Comparison of ENCODE assay signal across 1 cellular context in the genomic region with DNA sequence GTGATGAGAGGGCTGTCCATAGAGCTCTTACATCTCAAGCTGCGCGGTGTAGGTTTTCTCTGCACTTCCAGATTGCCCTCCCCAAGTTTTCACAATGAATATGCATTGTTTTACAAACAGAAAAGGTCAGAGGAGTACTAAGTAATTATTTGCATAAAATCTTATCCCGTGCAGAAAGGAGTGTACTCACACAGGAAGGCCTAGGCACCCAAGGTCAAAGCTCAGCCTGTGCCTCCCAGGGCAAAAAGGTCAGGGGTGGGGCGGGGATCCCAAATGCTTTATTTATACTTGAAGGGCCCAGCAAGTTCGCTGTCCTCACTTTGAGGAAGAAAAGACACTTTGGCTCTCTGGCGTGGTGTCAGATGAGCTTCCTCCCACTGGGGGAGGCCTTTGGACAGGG.
TF ChIP-seq lines count a peak whose summit lies in the region.

No MANE protein-coding gene starts in this region.

TF ChIP-seq in HepG2, 621 proteins besides CTCF, POLR2A, EP300 and RAD21 (continued from another document and continues in another):
- TF ChIP-seq BCLAF1 (IDR thresholded peaks at IDR 0.05) (no peak), KLF6 (CRISPR knock-in tag; IDR thresholded peaks at IDR 0.05) (no peak), ESRRA (CRISPR knock-in tag; IDR thresholded peaks at IDR 0.05; ENCODE audit: low read depth) (peak; percentile 80; the same call in 1 of the 2 replicates), ZBTB3 (CRISPR knock-in tag; IDR thresholded peaks at IDR 0.05; ENCODE audit: borderline replicate concordance, low read depth) (no peak), EHMT2 (IDR thresholded peaks at IDR 0.05; ENCODE audit: borderline replicate concordance, low read depth, low read length) (no peak), SNAPC5 (CRISPR knock-in tag; IDR thresholded peaks at IDR 0.05; ENCODE audit: borderline replicate concordance) (no peak), ZUFSP (CRISPR knock-in tag; IDR thresholded peaks at IDR 0.05; ENCODE audit: borderline replicate concordance) (no peak), SOX6 (IDR thresholded peaks at IDR 0.05) (no peak), SOX6 (CRISPR knock-in tag; IDR thresholded peaks at IDR 0.05) (peak; percentile 97), ZNF761 (CRISPR knock-in tag; conservative IDR thresholded peaks at IDR 0.05) (no peak), ZNF772 (CRISPR knock-in tag; IDR thresholded peaks at IDR 0.05) (no peak), IRF1 (CRISPR knock-in tag; IDR thresholded peaks at IDR 0.05; ENCODE audit: low read depth) (no peak), ZNF441 (CRISPR knock-in tag; IDR thresholded peaks at IDR 0.05; ENCODE audit: borderline replicate concordance) (no peak), MIXL1 (CRISPR knock-in tag; IDR thresholded peaks at IDR 0.05) (peak; percentile 32; the same call in 1 of the 2 replicates), ZNF704 (CRISPR knock-in tag; IDR thresholded peaks at IDR 0.05; ENCODE audit: borderline replicate concordance) (no peak), FOXO1 (CRISPR knock-in tag; IDR thresholded peaks at IDR 0.05) (peak; percentile 56; the same call in 1 of the 2 replicates), MLXIP (CRISPR knock-in tag; IDR thresholded peaks at IDR 0.05; ENCODE audit: borderline replicate concordance) (no peak)
- TF ChIP-seq, protein P1, sequence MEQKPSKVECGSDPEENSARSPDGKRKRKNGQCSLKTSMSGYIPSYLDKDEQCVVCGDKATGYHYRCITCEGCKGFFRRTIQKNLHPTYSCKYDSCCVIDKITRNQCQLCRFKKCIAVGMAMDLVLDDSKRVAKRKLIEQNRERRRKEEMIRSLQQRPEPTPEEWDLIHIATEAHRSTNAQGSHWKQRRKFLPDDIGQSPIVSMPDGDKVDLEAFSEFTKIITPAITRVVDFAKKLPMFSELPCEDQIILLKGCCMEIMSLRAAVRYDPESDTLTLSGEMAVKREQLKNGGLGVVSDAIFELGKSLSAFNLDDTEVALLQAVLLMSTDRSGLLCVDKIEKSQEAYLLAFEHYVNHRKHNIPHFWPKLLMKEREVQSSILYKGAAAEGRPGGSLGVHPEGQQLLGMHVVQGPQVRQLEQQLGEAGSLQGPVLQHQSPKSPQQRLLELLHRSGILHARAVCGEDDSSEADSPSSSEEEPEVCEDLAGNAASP (CRISPR knock-in tag; IDR thresholded peaks at IDR 0.05; ENCODE audit: borderline replicate concordance): peak; percentile 87
- TF ChIP-seq, protein P2, sequence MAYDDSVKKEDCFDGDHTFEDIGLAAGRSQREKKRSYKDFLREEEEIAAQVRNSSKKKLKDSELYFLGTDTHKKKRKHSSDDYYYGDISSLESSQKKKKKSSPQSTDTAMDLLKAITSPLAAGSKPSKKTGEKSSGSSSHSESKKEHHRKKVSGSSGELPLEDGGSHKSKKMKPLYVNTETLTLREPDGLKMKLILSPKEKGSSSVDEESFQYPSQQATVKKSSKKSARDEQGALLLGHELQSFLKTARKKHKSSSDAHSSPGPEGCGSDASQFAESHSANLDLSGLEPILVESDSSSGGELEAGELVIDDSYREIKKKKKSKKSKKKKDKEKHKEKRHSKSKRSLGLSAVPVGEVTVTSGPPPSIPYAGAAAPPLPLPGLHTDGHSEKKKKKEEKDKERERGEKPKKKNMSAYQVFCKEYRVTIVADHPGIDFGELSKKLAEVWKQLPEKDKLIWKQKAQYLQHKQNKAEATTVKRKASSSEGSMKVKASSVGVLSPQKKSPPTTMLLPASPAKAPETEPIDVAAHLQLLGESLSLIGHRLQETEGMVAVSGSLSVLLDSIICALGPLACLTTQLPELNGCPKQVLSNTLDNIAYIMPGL (CRISPR knock-in tag; IDR thresholded peaks at IDR 0.05; ENCODE audit: borderline replicate concordance in 1 of 2, low read depth in 1 of 2): no peak
- TF ChIP-seq, protein P3, sequence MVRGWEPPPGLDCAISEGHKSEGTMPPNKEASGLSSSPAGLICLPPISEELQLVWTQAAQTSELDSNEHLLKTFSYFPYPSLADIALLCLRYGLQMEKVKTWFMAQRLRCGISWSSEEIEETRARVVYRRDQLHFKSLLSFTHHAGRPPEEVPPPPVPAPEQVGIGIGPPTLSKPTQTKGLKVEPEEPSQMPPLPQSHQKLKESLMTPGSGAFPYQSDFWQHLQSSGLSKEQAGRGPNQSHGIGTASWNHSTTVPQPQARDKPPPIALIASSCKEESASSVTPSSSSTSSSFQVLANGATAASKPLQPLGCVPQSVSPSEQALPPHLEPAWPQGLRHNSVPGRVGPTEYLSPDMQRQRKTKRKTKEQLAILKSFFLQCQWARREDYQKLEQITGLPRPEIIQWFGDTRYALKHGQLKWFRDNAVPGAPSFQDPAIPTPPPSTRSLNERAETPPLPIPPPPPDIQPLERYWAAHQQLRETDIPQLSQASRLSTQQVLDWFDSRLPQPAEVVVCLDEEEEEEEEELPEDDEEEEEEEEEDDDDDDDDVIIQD (CRISPR knock-in tag; IDR thresholded peaks at IDR 0.05; ENCODE audit: low read depth): no peak
- TF ChIP-seq, protein P4, sequence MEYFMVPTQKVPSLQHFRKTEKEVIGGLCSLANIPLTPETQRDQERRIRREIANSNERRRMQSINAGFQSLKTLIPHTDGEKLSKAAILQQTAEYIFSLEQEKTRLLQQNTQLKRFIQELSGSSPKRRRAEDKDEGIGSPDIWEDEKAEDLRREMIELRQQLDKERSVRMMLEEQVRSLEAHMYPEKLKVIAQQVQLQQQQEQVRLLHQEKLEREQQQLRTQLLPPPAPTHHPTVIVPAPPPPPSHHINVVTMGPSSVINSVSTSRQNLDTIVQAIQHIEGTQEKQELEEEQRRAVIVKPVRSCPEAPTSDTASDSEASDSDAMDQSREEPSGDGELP (IDR thresholded peaks at IDR 0.05; ENCODE audit: borderline replicate concordance, low read depth): no peak; the same call in 1 of the 2 replicates
- TF ChIP-seq, protein P5, sequence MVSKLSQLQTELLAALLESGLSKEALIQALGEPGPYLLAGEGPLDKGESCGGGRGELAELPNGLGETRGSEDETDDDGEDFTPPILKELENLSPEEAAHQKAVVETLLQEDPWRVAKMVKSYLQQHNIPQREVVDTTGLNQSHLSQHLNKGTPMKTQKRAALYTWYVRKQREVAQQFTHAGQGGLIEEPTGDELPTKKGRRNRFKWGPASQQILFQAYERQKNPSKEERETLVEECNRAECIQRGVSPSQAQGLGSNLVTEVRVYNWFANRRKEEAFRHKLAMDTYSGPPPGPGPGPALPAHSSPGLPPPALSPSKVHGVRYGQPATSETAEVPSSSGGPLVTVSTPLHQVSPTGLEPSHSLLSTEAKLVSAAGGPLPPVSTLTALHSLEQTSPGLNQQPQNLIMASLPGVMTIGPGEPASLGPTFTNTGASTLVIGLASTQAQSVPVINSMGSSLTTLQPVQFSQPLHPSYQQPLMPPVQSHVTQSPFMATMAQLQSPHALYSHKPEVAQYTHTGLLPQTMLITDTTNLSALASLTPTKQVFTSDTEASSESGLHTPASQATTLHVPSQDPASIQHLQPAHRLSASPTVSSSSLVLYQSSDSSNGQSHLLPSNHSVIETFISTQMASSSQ (IDR thresholded peaks at IDR 0.05; ENCODE audit: low read depth): 0 out of 2 replicates have a peak, but pooled peaks have one; percentile 47
- TF ChIP-seq, protein P5 (CRISPR knock-in tag; IDR thresholded peaks at IDR 0.05; ENCODE audit: borderline replicate concordance): peak; percentile 54; the same call in 1 of the 2 replicates
- TF ChIP-seq, protein P6, sequence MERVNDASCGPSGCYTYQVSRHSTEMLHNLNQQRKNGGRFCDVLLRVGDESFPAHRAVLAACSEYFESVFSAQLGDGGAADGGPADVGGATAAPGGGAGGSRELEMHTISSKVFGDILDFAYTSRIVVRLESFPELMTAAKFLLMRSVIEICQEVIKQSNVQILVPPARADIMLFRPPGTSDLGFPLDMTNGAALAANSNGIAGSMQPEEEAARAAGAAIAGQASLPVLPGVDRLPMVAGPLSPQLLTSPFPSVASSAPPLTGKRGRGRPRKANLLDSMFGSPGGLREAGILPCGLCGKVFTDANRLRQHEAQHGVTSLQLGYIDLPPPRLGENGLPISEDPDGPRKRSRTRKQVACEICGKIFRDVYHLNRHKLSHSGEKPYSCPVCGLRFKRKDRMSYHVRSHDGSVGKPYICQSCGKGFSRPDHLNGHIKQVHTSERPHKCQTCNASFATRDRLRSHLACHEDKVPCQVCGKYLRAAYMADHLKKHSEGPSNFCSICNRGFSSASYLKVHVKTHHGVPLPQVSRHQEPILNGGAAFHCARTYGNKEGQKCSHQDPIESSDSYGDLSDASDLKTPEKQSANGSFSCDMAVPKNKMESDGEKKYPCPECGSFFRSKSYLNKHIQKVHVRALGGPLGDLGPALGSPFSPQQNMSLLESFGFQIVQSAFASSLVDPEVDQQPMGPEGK (CRISPR knock-in tag; IDR thresholded peaks at IDR 0.05): peak; percentile 63
